ENCODE assay signal across 1 cellular context in the genomic region with DNA sequence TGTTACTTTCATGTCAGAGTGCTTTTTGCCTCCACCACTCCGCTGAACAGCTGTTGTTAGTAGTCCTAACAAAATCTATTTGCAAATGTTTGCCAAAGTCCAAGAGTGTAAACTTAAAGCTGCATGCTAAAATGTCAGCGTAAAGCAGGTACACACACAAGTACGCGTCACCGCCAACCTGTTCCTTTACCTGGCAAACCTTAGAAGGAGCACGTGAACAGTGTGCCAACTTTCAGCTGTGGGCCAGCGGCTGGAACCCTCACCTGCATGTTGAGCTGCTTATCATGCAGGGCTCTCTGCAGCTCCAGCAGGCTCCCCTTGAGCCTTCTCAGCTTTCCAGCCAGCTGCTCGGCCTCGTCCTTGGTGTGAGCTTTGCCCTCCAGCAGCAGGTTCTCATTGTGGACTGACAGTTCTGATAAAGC.
TF ChIP-seq lines count a peak whose summit lies in the region.

No MANE protein-coding gene starts in this region.

TF ChIP-seq in HepG2, 621 proteins besides CTCF, POLR2A, EP300 and RAD21 (continued from another document):
- TF ChIP-seq TRIM22 (IDR thresholded peaks at IDR 0.05) (no peak), POLR2G (IDR thresholded peaks at IDR 0.05; ENCODE audit: low read depth, low read length) (no peak), FOSL2 (CRISPR knock-in tag; IDR thresholded peaks at IDR 0.05) (peak; percentile 73), TFDP1 (CRISPR knock-in tag; IDR thresholded peaks at IDR 0.05; ENCODE audit: borderline replicate concordance) (0 out of 2 replicates have a peak, but pooled peaks have one; percentile 49), SNAPC4 (CRISPR knock-in tag; IDR thresholded peaks at IDR 0.05) (no peak), KMT2B (CRISPR knock-in tag; IDR thresholded peaks at IDR 0.05) (peak; percentile 57; the same call in 1 of the 2 replicates), SOX5 (CRISPR knock-in tag; IDR thresholded peaks at IDR 0.05; ENCODE audit: borderline replicate concordance) (peak; percentile 82), SP4 (CRISPR knock-in tag; IDR thresholded peaks at IDR 0.05) (peak; percentile 32; the same call in 1 of the 2 replicates), DMTF1 (CRISPR knock-in tag; IDR thresholded peaks at IDR 0.05) (0 out of 2 replicates have a peak, but pooled peaks have one; percentile 33), SIX4 (CRISPR knock-in tag; IDR thresholded peaks at IDR 0.05) (peak; percentile 39; the same call in 1 of the 2 replicates), DPF2 (CRISPR knock-in tag; IDR thresholded peaks at IDR 0.05; ENCODE audit: borderline replicate concordance, low read depth) (peak; percentile 53; the same call in 1 of the 2 replicates), ZNF317 (CRISPR knock-in tag; IDR thresholded peaks at IDR 0.05) (peak; percentile 75; the same call in 1 of the 2 replicates), KMT2A (CRISPR knock-in tag; IDR thresholded peaks at IDR 0.05) (peak; percentile 90), MAFF (IDR thresholded peaks at IDR 0.05; ENCODE audit: low read depth, low read length) (no peak), BCL6 (CRISPR knock-in tag; IDR thresholded peaks at IDR 0.05) (peak; percentile 58; the same call in 1 of the 2 replicates), ATM (IDR thresholded peaks at IDR 0.05; ENCODE audit: borderline replicate concordance) (no peak), DNMT3B (CRISPR knock-in tag; conservative IDR thresholded peaks at IDR 0.05) (no peak), NCOR1 (IDR thresholded peaks at IDR 0.05; ENCODE audit: borderline replicate concordance, low read length) (peak; percentile 63; the same call in 1 of the 2 replicates), REPIN1 (CRISPR knock-in tag; IDR thresholded peaks at IDR 0.05; ENCODE audit: borderline replicate concordance, low read depth) (peak; percentile 78; the same call in 1 of the 2 replicates), ZNF800 (CRISPR knock-in tag; IDR thresholded peaks at IDR 0.05) (no peak), ZNF792 (CRISPR knock-in tag; IDR thresholded peaks at IDR 0.05) (peak; percentile 79), TEAD3 (CRISPR knock-in tag; optimal IDR thresholded peaks at IDR 0.05; ENCODE audit: borderline replicate concordance) (peak; percentile 73), CERS6 (CRISPR knock-in tag; IDR thresholded peaks at IDR 0.05) (no peak), ETV6 (CRISPR knock-in tag; conservative IDR thresholded peaks at IDR 0.05) (peak; percentile 74; the same call in 1 of the 2 replicates), ZNF562 (CRISPR knock-in tag; IDR thresholded peaks at IDR 0.05; ENCODE audit: borderline replicate concordance) (no peak), ZNF30 (CRISPR knock-in tag; IDR thresholded peaks at IDR 0.05) (no peak), ZBTB8A (CRISPR knock-in tag; IDR thresholded peaks at IDR 0.05; ENCODE audit: borderline replicate concordance, low read depth) (no peak), EED (CRISPR knock-in tag; IDR thresholded peaks at IDR 0.05) (no peak)
- TF ChIP-seq, protein P1, sequence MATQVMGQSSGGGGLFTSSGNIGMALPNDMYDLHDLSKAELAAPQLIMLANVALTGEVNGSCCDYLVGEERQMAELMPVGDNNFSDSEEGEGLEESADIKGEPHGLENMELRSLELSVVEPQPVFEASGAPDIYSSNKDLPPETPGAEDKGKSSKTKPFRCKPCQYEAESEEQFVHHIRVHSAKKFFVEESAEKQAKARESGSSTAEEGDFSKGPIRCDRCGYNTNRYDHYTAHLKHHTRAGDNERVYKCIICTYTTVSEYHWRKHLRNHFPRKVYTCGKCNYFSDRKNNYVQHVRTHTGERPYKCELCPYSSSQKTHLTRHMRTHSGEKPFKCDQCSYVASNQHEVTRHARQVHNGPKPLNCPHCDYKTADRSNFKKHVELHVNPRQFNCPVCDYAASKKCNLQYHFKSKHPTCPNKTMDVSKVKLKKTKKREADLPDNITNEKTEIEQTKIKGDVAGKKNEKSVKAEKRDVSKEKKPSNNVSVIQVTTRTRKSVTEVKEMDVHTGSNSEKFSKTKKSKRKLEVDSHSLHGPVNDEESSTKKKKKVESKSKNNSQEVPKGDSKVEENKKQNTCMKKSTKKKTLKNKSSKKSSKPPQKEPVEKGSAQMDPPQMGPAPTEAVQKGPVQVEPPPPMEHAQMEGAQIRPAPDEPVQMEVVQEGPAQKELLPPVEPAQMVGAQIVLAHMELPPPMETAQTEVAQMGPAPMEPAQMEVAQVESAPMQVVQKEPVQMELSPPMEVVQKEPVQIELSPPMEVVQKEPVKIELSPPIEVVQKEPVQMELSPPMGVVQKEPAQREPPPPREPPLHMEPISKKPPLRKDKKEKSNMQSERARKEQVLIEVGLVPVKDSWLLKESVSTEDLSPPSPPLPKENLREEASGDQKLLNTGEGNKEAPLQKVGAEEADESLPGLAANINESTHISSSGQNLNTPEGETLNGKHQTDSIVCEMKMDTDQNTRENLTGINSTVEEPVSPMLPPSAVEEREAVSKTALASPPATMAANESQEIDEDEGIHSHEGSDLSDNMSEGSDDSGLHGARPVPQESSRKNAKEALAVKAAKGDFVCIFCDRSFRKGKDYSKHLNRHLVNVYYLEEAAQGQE (IDR thresholded peaks at IDR 0.05; ENCODE audit: borderline replicate concordance in 1 of 2, low read depth in 1 of 2, low read length in 2 of 2) = peak in 1 of 2 experiments; percentile 20; a peak in 1 of 4 replicates
- TF ChIP-seq, protein P2, sequence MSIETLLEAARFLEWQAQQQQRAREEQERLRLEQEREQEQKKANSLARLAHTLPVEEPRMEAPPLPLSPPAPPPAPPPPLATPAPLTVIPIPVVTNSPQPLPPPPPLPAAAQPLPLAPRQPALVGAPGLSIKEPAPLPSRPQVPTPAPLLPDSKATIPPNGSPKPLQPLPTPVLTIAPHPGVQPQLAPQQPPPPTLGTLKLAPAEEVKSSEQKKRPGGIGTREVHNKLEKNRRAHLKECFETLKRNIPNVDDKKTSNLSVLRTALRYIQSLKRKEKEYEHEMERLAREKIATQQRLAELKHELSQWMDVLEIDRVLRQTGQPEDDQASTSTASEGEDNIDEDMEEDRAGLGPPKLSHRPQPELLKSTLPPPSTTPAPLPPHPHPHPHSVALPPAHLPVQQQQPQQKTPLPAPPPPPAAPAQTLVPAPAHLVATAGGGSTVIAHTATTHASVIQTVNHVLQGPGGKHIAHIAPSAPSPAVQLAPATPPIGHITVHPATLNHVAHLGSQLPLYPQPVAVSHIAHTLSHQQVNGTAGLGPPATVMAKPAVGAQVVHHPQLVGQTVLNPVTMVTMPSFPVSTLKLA (IDR thresholded peaks at IDR 0.05) = no peak
